In the genomic region with DNA sequence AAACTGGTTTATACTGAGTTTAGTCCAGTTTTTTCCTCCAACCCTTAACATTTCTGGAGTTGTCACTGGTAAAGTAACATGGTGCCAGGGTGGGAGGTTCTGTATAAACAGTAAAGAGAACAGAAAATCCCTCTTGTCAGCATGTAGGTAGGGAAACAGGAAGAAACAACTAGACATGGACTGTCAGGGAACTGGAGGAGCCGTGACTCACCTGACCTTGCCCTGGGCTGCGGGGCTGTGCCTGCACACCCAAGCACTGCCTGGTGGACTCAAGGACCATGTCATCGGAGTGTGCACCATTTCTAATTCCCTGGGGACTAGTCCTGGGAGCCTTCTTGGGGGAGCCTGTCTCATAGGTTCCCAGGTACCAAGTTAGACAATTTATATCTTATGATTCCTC, we compare ENCODE assay signal across 19 cellular contexts.
A peak's percentile ranks its signal among the peaks of the same experiment; 100 is the strongest.
DNase-seq lines count a peak whose midpoint lies in the region; ATAC-seq, FAIRE-seq and TF ChIP-seq lines count a peak whose summit lies in the region.
"Had no signal": no experiment of that assay in that cellular context is flagged by ENCODE, and none has a peak within 500 bp of the region (broad histone marks: within the 10 kb centered on the region; RNA-seq: fewer than 3 reads in every experiment).

No MANE protein-coding gene starts in this region.

- H3K4me1 ChIP-seq in HepG2 (ENCODE audit: insufficient read depth, low read length), result no peaks in the 10 kb centered on the region
- H3K4me1 ChIP-seq: ascending aorta, Peyer's patch, upper lobe of left lung had no signal

- H3K9me3 Mint-ChIP-seq in dendritic cell treated with granulocyte-macrophage colony-stimulating factor and Interleukin-4, amounts not matched to agents 40 ng/mL and 50 ng/mL, for 4 days, result no peaks in the 10 kb centered on the region
- H3K9me3 Mint-ChIP-seq: activated B cell treated with CpG ODN at 0.5 μM for 24 hours; stimulated activated memory B cell treated with anti-CD40 and anti-IgM and Interleukin-4, amounts not matched to agents 10 μg/mL and 1 μg/mL and 100 μg/mL, for 72 hours had no signal

- TF ChIP-seq POLR2A in HepG2 (IDR thresholded peaks at IDR 0.05; ENCODE audit: insufficient read depth in 1 of 2, low read depth in 2 of 2, low read length in 2 of 2), result no peak

- H3K27ac Mint-ChIP-seq in dendritic cell treated with granulocyte-macrophage colony-stimulating factor and Interleukin-4, amounts not matched to agents 40 ng/mL and 50 ng/mL, for 4 days, result peak overlapping the region; percentile 32
- H3K27ac Mint-ChIP-seq: activated B cell treated with CpG ODN at 0.5 μM for 24 hours; stimulated activated memory B cell treated with anti-CD40 and anti-IgM and Interleukin-4, amounts not matched to agents 10 μg/mL and 1 μg/mL and 100 μg/mL, for 72 hours had no signal

- FAIRE-seq in HepG2 (lab: Jason Lieb, UNC), result no peak

- no peak overlapping the region for H3K4me3 ChIP-seq in HepG2 (replicated peaks in 1 of 3; ENCODE audit: insufficient read depth in 1 of 3, low read depth in 2 of 3, low read length in 3 of 3)
- H3K4me3 ChIP-seq: ascending aorta, coronary artery, Peyer's patch, upper lobe of left lung had no signal

- TF ChIP-seq EP300 in HepG2 (IDR thresholded peaks at IDR 0.05; ENCODE audit: low read depth in 2 of 2, low read length in 2 of 2), result no peak
- TF ChIP-seq EP300 in HepG2 (CRISPR knock-in tag; IDR thresholded peaks at IDR 0.05; ENCODE audit: borderline replicate concordance), result no peak

- no peak overlapping the region for H3K27ac ChIP-seq in HepG2 (ENCODE audit: extremely low read length, insufficient read depth, low read length)
- H3K27ac ChIP-seq: ascending aorta, coronary artery, Peyer's patch, upper lobe of left lung had no signal

- POLR2A ChIA-PET in HepG2 (lab: Yijun Ruan, JAX), result no interaction called here

- H2AFZ ChIP-seq in HepG2 (ENCODE audit: low read length), result no peak overlapping the region

- 0 out of 5 replicates have a peak, but pooled peaks cover 0 to 2% of the 10 kb centered on the region in 2 experiments for H3K27me3 ChIP-seq in HepG2 (ENCODE audit: control insufficient read depth in 1 of 2, insufficient read depth in 2 of 2, low read length in 2 of 2)
- H3K27me3 ChIP-seq: ascending aorta, Peyer's patch, upper lobe of left lung had no signal

- no peak for TF ChIP-seq CTCF in HepG2 (CRISPR knock-in tag; IDR thresholded peaks at IDR 0.05)

- H3K27me3 Mint-ChIP-seq in dendritic cell treated with granulocyte-macrophage colony-stimulating factor and Interleukin-4, amounts not matched to agents 40 ng/mL and 50 ng/mL, for 4 days, result no peaks in the 10 kb centered on the region
- H3K27me3 Mint-ChIP-seq: activated B cell treated with CpG ODN at 0.5 μM for 24 hours; stimulated activated memory B cell treated with anti-CD40 and anti-IgM and Interleukin-4, amounts not matched to agents 10 μg/mL and 1 μg/mL and 100 μg/mL, for 72 hours had no signal

- no peak overlapping the region for H3K9ac ChIP-seq in HepG2 (ENCODE audit: insufficient read depth, low read depth, low read length)

- no peak overlapping the region for H3K4me2 ChIP-seq in HepG2 (ENCODE audit: low read depth, low read length)

- H3K79me2 ChIP-seq in HepG2 (ENCODE audit: insufficient read depth, low read length), result no peaks in the 10 kb centered on the region

- no peaks in the 10 kb centered on the region for H3K9me3 ChIP-seq in HepG2 (ENCODE audit: low read length)
- H3K9me3 ChIP-seq: ascending aorta, Peyer's patch, upper lobe of left lung had no signal

- intact Hi-C loops in dendritic cell treated with granulocyte-macrophage colony-stimulating factor and Interleukin-4, amounts not matched to agents 40 ng/mL and 50 ng/mL, for 4 days (cut with micrococcal nuclease), result no loop called here
- intact Hi-C loops in HepG2 (cut with micrococcal nuclease; ENCODE audit: unreplicated experiment), result no loop called here

- peak; percentile 57; the same call in 2 of the 3 replicates for ATAC-seq in HepG2
- ATAC-seq: left colon had no signal

- H3K4me1 Mint-ChIP-seq in dendritic cell treated with granulocyte-macrophage colony-stimulating factor and Interleukin-4, amounts not matched to agents 40 ng/mL and 50 ng/mL, for 4 days (ENCODE audit: low read depth), result peaks cover 28% of the 10 kb centered on the region

- WGBS in HepG2 (ENCODE audit: low lambda C conversion rate), result 25% methylated on average over 2 of the region's 3 CpGs

- no peak for TF ChIP-seq RAD21 in HepG2 (CRISPR knock-in tag; IDR thresholded peaks at IDR 0.05)

- peak; percentile 14 for DNase-seq in DMS53 treated with DMSO at 0.1 percent for 48 hours (lab: John Stamatoyannopoulos, UW; ENCODE audit: unreplicated experiment)
- peak; percentile 79 for DNase-seq in M059J (ENCODE audit: low read depth)
- no peak for DNase-seq in HepG2 (ENCODE audit: low spot score)
- no peak for DNase-seq in NCI-H1694 (lab: John Stamatoyannopoulos, UW)
- DNase-seq in activated CD4-positive, alpha-beta T cell treated with anti-CD3 and anti-CD28 coated beads, Interleukin-2, amount 50 U/mL, for 1 hour, result no peak
- DNase-seq in Kasumi-1 (lab: John Stamatoyannopoulos, UW), result no peak
- no peak for DNase-seq in iPS-NIHi11 (ENCODE audit: low spot score)
- DNase-seq: activated B cell treated with CpG ODN at 0.5 μM for 24 hours; activated effector memory CD4-positive, alpha-beta T cell treated with anti-CD3 and anti-CD28 coated beads, Interleukin-2, amount 50 U/mL, for 16 hours; COR-L47; left colon; NCI-H2081; NCI-H774; Peyer's patch had no signal

- BruUV-seq in HepG2 (replicated peaks; lab: Mats Ljungman, UMichigan), result no TSS peak

- in situ Hi-C loops in HepG2 (cut with HindIII; ENCODE audit: extremely low pct_ligation_motif_present, low pct_unique_long_range_greater_than_20kb), result no loop called here

- no peaks in the 10 kb centered on the region for H3K36me3 ChIP-seq in HepG2 (replicated peaks in 1 of 2; ENCODE audit: control insufficient read depth in 1 of 2, insufficient read depth in 2 of 2, low read length in 2 of 2)
- H3K36me3 ChIP-seq: ascending aorta, Peyer's patch, upper lobe of left lung had no signal

- H3K4me3 Mint-ChIP-seq in dendritic cell treated with granulocyte-macrophage colony-stimulating factor and Interleukin-4, amounts not matched to agents 40 ng/mL and 50 ng/mL, for 4 days, result no peak overlapping the region
- H3K4me3 Mint-ChIP-seq: activated B cell treated with CpG ODN at 0.5 μM for 24 hours; stimulated activated memory B cell treated with anti-CD40 and anti-IgM and Interleukin-4, amounts not matched to agents 10 μg/mL and 1 μg/mL and 100 μg/mL, for 72 hours had no signal

- CTCF ChIA-PET in HepG2 (lab: Yijun Ruan, JAX; ENCODE audit: low intra/inter-chr PET ratio, low total read pairs), result no interaction called here

- H3K36me3 Mint-ChIP-seq in dendritic cell treated with granulocyte-macrophage colony-stimulating factor and Interleukin-4, amounts not matched to agents 40 ng/mL and 50 ng/mL, for 4 days (ENCODE audit: low read depth), result peaks cover 29% of the 10 kb centered on the region
- H3K36me3 Mint-ChIP-seq: stimulated activated memory B cell treated with anti-CD40 and anti-IgM and Interleukin-4, amounts not matched to agents 10 μg/mL and 1 μg/mL and 100 μg/mL, for 72 hours had no signal

- H4K20me1 ChIP-seq in HepG2 (ENCODE audit: insufficient read depth, low read length), result no peaks in the 10 kb centered on the region

TF ChIP-seq in HepG2, 621 proteins besides CTCF, POLR2A, EP300 and RAD21 (continues in another document):
- 0 out of 2 replicates have a peak, but pooled peaks have one; percentile 20 for TF ChIP-seq PHF20 (CRISPR knock-in tag; IDR thresholded peaks at IDR 0.05)
- TF ChIP-seq ZNF678 (CRISPR knock-in tag; IDR thresholded peaks at IDR 0.05), result no peak
- TF ChIP-seq, protein P1, sequence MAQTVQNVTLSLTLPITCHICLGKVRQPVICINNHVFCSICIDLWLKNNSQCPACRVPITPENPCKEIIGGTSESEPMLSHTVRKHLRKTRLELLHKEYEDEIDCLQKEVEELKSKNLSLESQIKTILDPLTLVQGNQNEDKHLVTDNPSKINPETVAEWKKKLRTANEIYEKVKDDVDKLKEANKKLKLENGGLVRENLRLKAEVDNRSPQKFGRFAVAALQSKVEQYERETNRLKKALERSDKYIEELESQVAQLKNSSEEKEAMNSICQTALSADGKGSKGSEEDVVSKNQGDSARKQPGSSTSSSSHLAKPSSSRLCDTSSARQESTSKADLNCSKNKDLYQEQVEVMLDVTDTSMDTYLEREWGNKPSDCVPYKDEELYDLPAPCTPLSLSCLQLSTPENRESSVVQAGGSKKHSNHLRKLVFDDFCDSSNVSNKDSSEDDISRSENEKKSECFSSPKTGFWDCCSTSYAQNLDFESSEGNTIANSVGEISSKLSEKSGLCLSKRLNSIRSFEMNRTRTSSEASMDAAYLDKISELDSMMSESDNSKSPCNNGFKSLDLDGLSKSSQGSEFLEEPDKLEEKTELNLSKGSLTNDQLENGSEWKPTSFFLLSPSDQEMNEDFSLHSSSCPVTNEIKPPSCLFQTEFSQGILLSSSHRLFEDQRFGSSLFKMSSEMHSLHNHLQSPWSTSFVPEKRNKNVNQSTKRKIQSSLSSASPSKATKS (CRISPR knock-in tag; IDR thresholded peaks at IDR 0.05), result no peak
- no peak for TF ChIP-seq ZBTB49 (CRISPR knock-in tag; IDR thresholded peaks at IDR 0.05; ENCODE audit: borderline replicate concordance)
- TF ChIP-seq MAFK (conservative IDR thresholded peaks at IDR 0.05 in 1 of 2, IDR thresholded peaks at IDR 0.05 in 1 of 2; ENCODE audit: low read length in 2 of 2), result 0 out of 4 replicates have a peak, but pooled peaks of 1 of the 2 experiments have one; percentile 5
- TF ChIP-seq KDM2A (CRISPR knock-in tag; IDR thresholded peaks at IDR 0.05; ENCODE audit: borderline replicate concordance, low read depth), result no peak
- TF ChIP-seq CHCHD3 (CRISPR knock-in tag; IDR thresholded peaks at IDR 0.05), result no peak

Comparison
In these comparisons a context has a peak if more than half of its experiments do, and no peak if none do; other contexts are left out.
1. DNase-seq: peak in DMS53 treated with DMSO at 0.1 percent for 48 hours (single experiment) and M059J (single experiment); none in HepG2 (single experiment), NCI-H1694 (single experiment), activated CD4-positive, alpha-beta T cell treated with anti-CD3 and anti-CD28 coated beads, Interleukin-2, amount 50 U/mL, for 1 hour (single experiment), Kasumi-1 (0 of 2) and iPS-NIHi11 (single experiment).